ENCODE assay signal across 9 cellular contexts in the genomic region with DNA sequence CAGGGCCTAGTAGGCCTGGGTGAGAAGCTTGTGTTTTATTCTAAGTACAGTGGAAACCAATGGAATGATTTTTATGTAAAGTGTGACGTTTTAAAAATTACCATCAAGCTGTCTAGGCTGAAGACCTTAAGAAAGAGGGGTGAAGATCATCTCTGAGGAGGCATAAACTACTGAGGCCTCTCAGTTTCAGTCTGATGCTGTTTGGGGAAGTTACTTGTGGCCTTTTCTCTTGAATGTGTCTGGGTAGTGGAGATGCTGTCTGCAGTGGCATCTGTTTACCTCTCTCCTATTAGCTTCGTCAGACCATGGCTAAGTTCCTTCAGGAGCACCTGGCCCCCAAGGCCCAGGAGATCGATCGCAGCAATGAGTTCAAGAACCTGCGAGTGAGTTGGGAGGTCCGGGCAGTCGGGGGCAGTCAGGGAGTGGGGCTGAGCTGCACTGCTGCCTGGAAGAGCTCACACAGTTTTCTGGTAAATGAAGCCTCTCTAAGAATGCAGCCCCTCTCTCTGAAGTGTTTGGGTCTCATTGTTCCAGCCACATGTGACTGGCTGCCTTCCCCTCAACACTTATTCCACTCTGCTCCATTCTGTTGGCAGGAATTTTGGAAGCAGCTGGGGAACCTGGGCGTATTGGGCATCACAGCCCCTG. TPM values are rescaled to one million over a fixed set of nuclear protein-coding genes. Genes with fewer than 3 reads are reported as not detected.
DNase-seq lines count a peak whose midpoint lies in the region; ATAC-seq and FAIRE-seq lines count a peak whose summit lies in the region.
"Had no signal": no experiment of that assay in that cellular context is flagged by ENCODE, and none has a peak within 500 bp of the region (broad histone marks: within the 10 kb centered on the region; RNA-seq: fewer than 3 reads in every experiment).

No MANE protein-coding gene starts in this region.

- H3K18ac ChIP-seq in mesenchymal stem cell (ENCODE audit: low read depth in 1 of 2, low read length in 2 of 2), result no peak overlapping the region

- no peaks in the 10 kb centered on the region for H3K9me3 ChIP-seq in mesenchymal stem cell (ENCODE audit: control insufficient read depth, low read length)
- H3K9me3 ChIP-seq: HAP-1 had no signal

- no peak overlapping the region for H4K8ac ChIP-seq in mesenchymal stem cell (ENCODE audit: low read length)

- peak; percentile 92 for FAIRE-seq in GM18507 (lab: Jason Lieb, UNC)

- no peak overlapping the region for H2BK12ac ChIP-seq in mesenchymal stem cell (ENCODE audit: low read length in 2 of 2)

- peaks cover 7% of the 10 kb centered on the region for H3K4me1 ChIP-seq in mesenchymal stem cell (ENCODE audit: control insufficient read depth, insufficient read depth, low read depth, low read length)

- H3K27me3 ChIP-seq in mesenchymal stem cell (ENCODE audit: control insufficient read depth in 1 of 2, insufficient read depth in 1 of 2, low read length in 2 of 2), result no peaks in the 10 kb centered on the region

- ATAC-seq in GM21737 (IDR thresholded peaks at IDR 0.05; ENCODE audit: unreplicated experiment), result peak; percentile 48
- ATAC-seq in HG03196 (IDR thresholded peaks at IDR 0.05; ENCODE audit: unreplicated experiment), result no peak

- DNase-seq in GM18507 (ENCODE audit: extremely low spot score, insufficient read length, low read depth), result no peak
- peak; percentile 76 for DNase-seq in MV-4-11 (lab: John Stamatoyannopoulos, UW)
- DNase-seq in mesenchymal stem cell, result no peak
- DNase-seq in substantia nigra (lab: John Stamatoyannopoulos, UW), result no peak
- no peak for DNase-seq in DMS53 (lab: John Stamatoyannopoulos, UW)
- no peak for DNase-seq in HuH-7.5 (ENCODE audit: low spot score)

- peaks cover 39% of the 10 kb centered on the region for H3K79me1 ChIP-seq in mesenchymal stem cell (replicated peaks; ENCODE audit: low read length, poor library complexity, severe bottlenecking)

- no peak overlapping the region for H2AFZ ChIP-seq in mesenchymal stem cell (ENCODE audit: low read depth, low read length)

- no peak overlapping the region for H2BK5ac ChIP-seq in mesenchymal stem cell (ENCODE audit: low read depth, low read length, poor library complexity, severe bottlenecking)

- no peak overlapping the region for H2BK15ac ChIP-seq in mesenchymal stem cell (ENCODE audit: low read depth, poor library complexity, severe bottlenecking)

- H3K4me3 ChIP-seq in mesenchymal stem cell (ENCODE audit: insufficient read depth in 1 of 2, low read depth in 1 of 2, low read length in 2 of 2), result no peak overlapping the region

- H3K14ac ChIP-seq in mesenchymal stem cell (ENCODE audit: low read length in 2 of 2), result no peak overlapping the region

- no peak overlapping the region for H3K4me2 ChIP-seq in mesenchymal stem cell (ENCODE audit: low read length, poor library complexity, severe bottlenecking)

- H2BK120ac ChIP-seq in mesenchymal stem cell (ENCODE audit: low read depth, low read length), result no peak overlapping the region

- 93% methylated on average over 7 of the region's 8 CpGs for WGBS in mesenchymal stem cell

- no peak overlapping the region for H3K4ac ChIP-seq in mesenchymal stem cell (ENCODE audit: low read depth in 1 of 2, low read length in 2 of 2)

- no peak overlapping the region for H4K91ac ChIP-seq in mesenchymal stem cell (ENCODE audit: low read length)

- peaks cover 43 to 49% of the 10 kb centered on the region in 2 experiments for H3K36me3 ChIP-seq in mesenchymal stem cell (ENCODE audit: control insufficient read depth in 1 of 2, insufficient read depth in 2 of 2, low read depth in 1 of 2, low read length in 2 of 2)

- peak overlapping the region; percentile 54 for H3K9ac ChIP-seq in mesenchymal stem cell (ENCODE audit: low read length)

- H3K27ac ChIP-seq in mesenchymal stem cell (ENCODE audit: low read length, poor library complexity, severe bottlenecking), result no peak overlapping the region
- no peak overlapping the region for H3K27ac ChIP-seq in substantia nigra (ENCODE audit: low read depth, low read length, poor library complexity, severe bottlenecking)

- H3K23ac ChIP-seq in mesenchymal stem cell (ENCODE audit: low read length in 2 of 2), result no peak overlapping the region

- no peak overlapping the region for H2AK5ac ChIP-seq in mesenchymal stem cell (ENCODE audit: low read length, severe bottlenecking)

RNA-seq across cellular contexts. Expression of gene IVD, which starts 1.9 kb away (rescaled TPM):
- 22.1 TPM for polyA plus RNA-seq in mesenchymal stem cell (2013, experiment 1 of 2)
- 22.4 TPM for polyA plus RNA-seq in mesenchymal stem cell (2013, experiment 2 of 2)

RNA-seq across cellular contexts. Expression of gene KNSTRN, which starts 24.9 kb away (rescaled TPM):
- 11.7 TPM for polyA plus RNA-seq in mesenchymal stem cell (2013, experiment 1 of 2)
- 12.3 TPM for polyA plus RNA-seq in mesenchymal stem cell (2013, experiment 2 of 2)

RNA-seq across cellular contexts. Expression of gene BAHD1, which starts 33.3 kb away (rescaled TPM):
- 14.7 TPM for polyA plus RNA-seq in mesenchymal stem cell (2013, experiment 1 of 2)
- polyA plus RNA-seq in mesenchymal stem cell (2013, experiment 2 of 2), result 14.4 TPM

RNA-seq across cellular contexts. Expression of gene DISP2, which starts 49.4 kb away (rescaled TPM):
- polyA plus RNA-seq in mesenchymal stem cell (2013, experiment 1 of 2), result 0.44 TPM
- polyA plus RNA-seq in mesenchymal stem cell (2013, experiment 2 of 2), result 0.49 TPM

RNA-seq across cellular contexts. Expression of gene PHGR1, which starts 56.6 kb away (rescaled TPM):
- not detected for polyA plus RNA-seq in mesenchymal stem cell (2013, experiment 1 of 2)
- polyA plus RNA-seq in mesenchymal stem cell (2013, experiment 2 of 2), result not detected
